In genomic region chr16:30656974-30657865, GRCh38 we compare ENCODE assay signal across 1 cellular context.
TF ChIP-seq lines count a peak whose summit lies in the region.

No MANE protein-coding gene starts in this region.

TF ChIP-seq in HCT116, 20 proteins besides CTCF, POLR2A, EP300 and RAD21:
- TF ChIP-seq ELF1 (IDR thresholded peaks at IDR 0.05; ENCODE audit: borderline replicate concordance, low read depth) (no peak), EZH2phosphoT487 (IDR thresholded peaks at IDR 0.05; ENCODE audit: borderline replicate concordance) (no peak), MAX (IDR thresholded peaks at IDR 0.05) (no peak), ZNF274 (IDR thresholded peaks at IDR 0.05; ENCODE audit: low read depth, low read length) (no peak), SP1 (IDR thresholded peaks at IDR 0.05; ENCODE audit: low read depth) (no peak), ZFX (IDR thresholded peaks at IDR 0.05) (no peak)
TF ChIP-seq in HCT116: peak in this region for 0.
